ENCODE assay signal across 34 cellular contexts in genomic region chr2:232024457-232024856, GRCh38.
"Had no signal": no experiment of that assay in that cellular context is flagged by ENCODE, and none has a peak within 500 bp of the region (broad histone marks: within the 10 kb centered on the region; RNA-seq: fewer than 3 reads in every experiment).

No MANE protein-coding gene starts in this region.

- H3K4me1 ChIP-seq: ascending aorta had no signal

- H3K27me3 ChIP-seq: ascending aorta, cardiac muscle cell had no signal

- H3K9me3 ChIP-seq: ascending aorta had no signal

- DNase-seq: activated CD4-positive, alpha-beta memory T cell treated with anti-CD3 and anti-CD28 coated beads, Interleukin-2, amount 10 ng/mL, durations not matched to agents 7 days and 5 days; activated CD4-positive, alpha-beta T cell treated with anti-CD3 and anti-CD28 coated beads for 1 hour; activated CD4-positive, alpha-beta T cell treated with anti-CD3 and anti-CD28 coated beads for 48 hours; activated CD4-positive, CD25-positive, alpha-beta regulatory T cell; activated CD8-positive, alpha-beta memory T cell treated with anti-CD3 and anti-CD28 coated beads for 24 hours; activated CD8-positive, alpha-beta memory T cell treated with anti-CD3 and anti-CD28 coated beads, Interleukin-2, amount 10 ng/mL, durations not matched to agents 7 days and 5 days; activated CD8-positive, alpha-beta memory T cell treated with anti-CD3 and anti-CD28 coated beads, Interleukin-2, amount 50 U/mL, for 48 hours; activated effector memory CD4-positive, alpha-beta T cell treated with anti-CD3 and anti-CD28 coated beads, Interleukin-2, amount 50 U/mL, for 16 hours; activated naive CD4-positive, alpha-beta T cell; activated naive CD4-positive, alpha-beta T cell treated with anti-CD3 and anti-CD28 coated beads, Interleukin-2, amount 50 U/mL, for 16 hours; activated naive CD8-positive, alpha-beta T cell treated with anti-CD3 and anti-CD28 coated beads for 36 hours; activated T-cell treated with anti-CD3 and anti-CD28 coated beads, Interleukin-2, amount 50 U/mL, for 72 hours; amniotic stem cell; cortex of kidney; Karpas-422; NCI-H1048; NCI-H1105 treated with DMSO at 0.1 percent for 48 hours; NCI-H1436; NCI-H1694; NCI-H1930; NCI-H2081 treated with DMSO at 0.1 percent for 48 hours; NCI-H345; NCI-H526 treated with DMSO at 0.1 percent for 48 hours; NK-92 treated with Interleukin-12 subunit alpha and Interleukin-12 subunit beta, amount 100 ng/mL, for 24 hours; PC-9; SIG-M5; SW 1271; T-helper 1 cell; T-helper 2 cell; T-helper 9 cell had no signal

- H3K4me3 ChIP-seq: ascending aorta, cardiac muscle cell, PC-9 had no signal

- H3K27ac ChIP-seq: ascending aorta, cardiac muscle cell, PC-9, RWPE1, VCaP had no signal
